Comparison of ENCODE assay signal across 1 cellular context in the genomic region with DNA sequence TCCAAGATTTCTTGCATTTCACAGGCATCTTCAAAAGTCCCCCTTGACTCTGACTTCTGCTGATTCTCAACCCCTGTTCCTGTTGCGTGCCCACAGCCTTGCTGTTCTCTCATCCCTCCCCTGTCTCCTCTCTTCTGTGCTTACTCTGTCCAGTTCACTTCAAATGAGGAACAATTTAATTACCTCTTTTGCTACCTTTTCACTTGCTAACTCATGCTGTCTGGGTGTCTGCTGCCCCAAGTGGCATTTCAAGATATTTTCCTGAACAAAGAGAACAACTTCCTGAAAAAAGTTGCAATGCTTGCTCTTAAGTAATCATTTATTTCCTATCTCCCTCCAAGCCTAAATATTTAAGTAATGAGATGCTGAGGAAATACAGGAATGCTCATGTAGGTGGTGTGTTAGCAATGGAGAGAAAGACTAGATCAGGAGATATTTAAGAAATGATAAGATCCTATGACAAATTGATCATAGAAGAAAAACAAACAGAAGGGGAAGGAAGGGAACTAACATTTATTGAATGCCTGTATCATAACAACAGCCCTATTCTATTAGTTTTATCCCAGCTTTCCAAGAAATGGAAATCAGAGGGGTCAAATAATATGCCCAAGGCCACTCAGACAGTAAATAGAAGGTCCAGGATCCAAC.
TF ChIP-seq lines count a peak whose summit lies in the region.

No MANE protein-coding gene starts in this region.

TF ChIP-seq in IMR-90, 13 proteins besides CTCF, POLR2A, EP300 and RAD21 (continued from another document):
- TF ChIP-seq, protein P1, sequence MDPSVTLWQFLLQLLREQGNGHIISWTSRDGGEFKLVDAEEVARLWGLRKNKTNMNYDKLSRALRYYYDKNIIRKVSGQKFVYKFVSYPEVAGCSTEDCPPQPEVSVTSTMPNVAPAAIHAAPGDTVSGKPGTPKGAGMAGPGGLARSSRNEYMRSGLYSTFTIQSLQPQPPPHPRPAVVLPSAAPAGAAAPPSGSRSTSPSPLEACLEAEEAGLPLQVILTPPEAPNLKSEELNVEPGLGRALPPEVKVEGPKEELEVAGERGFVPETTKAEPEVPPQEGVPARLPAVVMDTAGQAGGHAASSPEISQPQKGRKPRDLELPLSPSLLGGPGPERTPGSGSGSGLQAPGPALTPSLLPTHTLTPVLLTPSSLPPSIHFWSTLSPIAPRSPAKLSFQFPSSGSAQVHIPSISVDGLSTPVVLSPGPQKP (IDR thresholded peaks at IDR 0.05; ENCODE audit: borderline replicate concordance, low read depth, low read length), result no peak
- TF ChIP-seq RFX5 (IDR thresholded peaks at IDR 0.05; ENCODE audit: low read depth, low read length) (no peak), NFE2L2 (IDR thresholded peaks at IDR 0.05; ENCODE audit: low read depth, low read length) (no peak), FOS (IDR thresholded peaks at IDR 0.05; ENCODE audit: low read depth, low read length) (no peak), MXI1 (IDR thresholded peaks at IDR 0.05; ENCODE audit: borderline replicate concordance, low read depth, low read length) (no peak), SMC3 (IDR thresholded peaks at IDR 0.05; ENCODE audit: low read depth, low read length) (no peak)
TF ChIP-seq in IMR-90: peak in this region for 0.
